Comparison of ENCODE assay signal across 18 cellular contexts in genomic region chr9:98428452-98428851, GRCh38.
"Had no signal": no experiment of that assay in that cellular context is flagged by ENCODE, and none has a peak within 500 bp of the region (broad histone marks: within the 10 kb centered on the region; RNA-seq: fewer than 3 reads in every experiment).

No MANE protein-coding gene starts in this region.

- ATAC-seq: effector memory CD8-positive, alpha-beta T cell; gastroesophageal sphincter; left lobe of liver; naive thymus-derived CD4-positive, alpha-beta T cell; psoas muscle; right lobe of liver; stimulated activated effector memory CD8-positive, alpha-beta T cell treated with anti-CD3 and anti-CD28 coated beads, Interleukin-12 subunit alpha, Interleukin-12 subunit beta, amount 100 ng/mL, for 72 hours; stimulated activated naive CD8-positive, alpha-beta T cell treated with anti-CD3 and anti-CD28 coated beads, Interleukin-15, Interleukin-2, amounts not matched to agents 100 U/mL and 50 U/mL, for 24 hours had no signal

- DNase-seq: effector memory CD8-positive, alpha-beta T cell; esophagus squamous epithelium; foreskin fibroblast; glutamatergic neuron; mammary epithelial cell; naive thymus-derived CD4-positive, alpha-beta T cell; psoas muscle; retina; right lobe of liver; stimulated activated CD4-positive, alpha-beta T cell treated with anti-CD3 and anti-CD28 coated beads, Interleukin-4, amount 100 ng/mL, for 1 hour; stimulated activated CD8-positive, alpha-beta memory T cell treated with anti-CD3 and anti-CD28 coated beads, Interleukin-4, amount 100 ng/mL, for 48 hours; stimulated activated naive CD8-positive, alpha-beta T cell treated with anti-CD3 and anti-CD28 coated beads, Interleukin-15, Interleukin-2, amounts not matched to agents 100 U/mL and 50 U/mL, for 24 hours; transverse colon had no signal

- H3K4me1 ChIP-seq: esophagus squamous epithelium, gastroesophageal sphincter, psoas muscle, right lobe of liver, transverse colon had no signal

- H3K27ac ChIP-seq: esophagus squamous epithelium, gastroesophageal sphincter, neutrophil, psoas muscle, right lobe of liver, thoracic aorta, transverse colon had no signal

- H3K4me3 ChIP-seq: esophagus squamous epithelium, gastroesophageal sphincter, psoas muscle, right lobe of liver, thoracic aorta, transverse colon had no signal

- H3K9me3 ChIP-seq: esophagus squamous epithelium, gastroesophageal sphincter, neutrophil, psoas muscle, right lobe of liver, thoracic aorta, transverse colon had no signal
